In the genomic region with DNA sequence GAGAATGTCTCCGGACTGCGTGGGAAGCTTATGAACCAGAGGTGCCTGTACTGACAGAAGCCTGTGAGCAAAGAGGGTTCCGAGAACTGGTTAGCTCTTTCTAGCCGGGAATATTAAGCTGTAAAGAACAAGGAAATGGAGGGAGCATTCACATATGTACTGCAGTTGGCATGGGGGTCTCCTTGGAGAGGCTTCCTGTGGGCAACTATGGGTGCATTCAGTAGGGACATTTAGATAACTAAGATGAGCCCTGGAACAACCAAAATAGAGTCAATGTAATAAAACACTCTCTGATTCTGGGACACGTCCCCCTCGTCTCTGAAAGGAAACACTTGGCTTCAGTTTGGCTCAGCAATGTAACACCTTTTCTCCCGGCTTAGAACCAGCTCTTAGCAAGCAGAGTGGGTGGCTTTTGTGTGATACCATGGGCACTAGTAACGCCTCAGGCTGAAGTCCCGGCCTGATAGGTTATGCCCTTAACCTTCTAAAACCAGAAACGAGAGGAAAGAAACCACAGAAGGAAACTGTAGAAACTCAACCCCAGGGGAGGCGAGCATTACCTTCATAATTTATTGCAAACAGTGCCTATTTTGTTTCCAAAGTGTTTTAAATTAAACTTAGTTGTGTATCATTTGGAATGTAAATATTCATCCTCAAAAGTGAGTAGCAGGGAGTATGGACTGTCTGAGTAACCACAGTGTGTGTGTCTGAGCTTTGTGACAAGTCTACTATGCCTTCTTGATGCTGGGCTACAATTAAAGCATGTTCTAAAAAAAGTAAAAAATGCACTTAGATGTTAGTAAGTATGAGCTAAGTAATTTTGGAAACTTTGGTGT, we compare ENCODE assay signal across 10 cellular contexts. TPM values are rescaled to one million over a fixed set of nuclear protein-coding genes. Genes with fewer than 3 reads are reported as not detected.
DNase-seq lines count a peak whose midpoint lies in the region; ATAC-seq and TF ChIP-seq lines count a peak whose summit lies in the region.
"Had no signal": no experiment of that assay in that cellular context is flagged by ENCODE, and none has a peak within 500 bp of the region (broad histone marks: within the 10 kb centered on the region; RNA-seq: fewer than 3 reads in every experiment).

No MANE protein-coding gene starts in this region.

- H3K4me1 Mint-ChIP-seq in mesothelial cell of epicardium: peaks cover 14% of the 10 kb centered on the region

- peaks cover 4% of the 10 kb centered on the region for H3K9me3 Mint-ChIP-seq in mesothelial cell of epicardium

- H3K27me3 Mint-ChIP-seq in mesothelial cell of epicardium (ENCODE audit: low read depth): no peaks in the 10 kb centered on the region

- intact Hi-C loops in upper lobe of right lung (cut with DNase I) (no loop called here), Right ventricle myocardium inferior (cut with DNase I) (loop anchor here (1.0 to 5.0 kb wide), 2 partner anchors 49 to 128 kb away; a partner anchor contains a TSS)

- ATAC-seq in upper lobe of right lung: no peak
- no peak for ATAC-seq in Right ventricle myocardium inferior
- no peak for ATAC-seq in HG03139 (IDR thresholded peaks at IDR 0.05; ENCODE audit: unreplicated experiment)

- TF ChIP-seq CTCF in mesothelial cell of epicardium (IDR thresholded peaks at IDR 0.05; ENCODE audit: unreplicated experiment): no peak
- TF ChIP-seq CTCF in upper lobe of right lung (IDR thresholded peaks at IDR 0.05): no peak

- H3K4me1 ChIP-seq in upper lobe of right lung: peaks cover 27% of the 10 kb centered on the region

- no peaks in the 10 kb centered on the region for H3K27me3 ChIP-seq in upper lobe of right lung

- H3K27ac Mint-ChIP-seq in mesothelial cell of epicardium: peak overlapping the region; percentile 30

- no peak overlapping the region for H3K4me3 ChIP-seq in upper lobe of right lung

- DNase-seq in activated gamma-delta T cell treated with Interleukin-2 at 50 U/mL for 16 hours (peak; percentile 34), activated gamma-delta T cell (lab: John Stamatoyannopoulos, UW) (no peak), mesothelial cell of epicardium (ENCODE audit: low spot score in 2 of 2, unreplicated experiment in 2 of 2) (peak in 1 of 2 experiments; percentile 1), upper lobe of right lung (no peak), Right ventricle myocardium inferior (ENCODE audit: missing footprints) (no peak), NCI-H1105 (lab: John Stamatoyannopoulos, UW) (no peak)
- peak; percentile 33 for DNase-seq in activated T-cell treated with anti-CD3 and anti-CD28 coated beads, Interleukin-2, amount 50 U/mL, for 1 hour
- DNase-seq: dermis blood vessel endothelial cell had no signal

- H3K9me3 ChIP-seq in upper lobe of right lung: no peaks in the 10 kb centered on the region

- H3K36me3 ChIP-seq in upper lobe of right lung: no peaks in the 10 kb centered on the region

- no peak overlapping the region for H3K4me3 Mint-ChIP-seq in mesothelial cell of epicardium

- H3K36me3 Mint-ChIP-seq in mesothelial cell of epicardium: no peaks in the 10 kb centered on the region

- H3K27ac ChIP-seq in upper lobe of right lung: peak overlapping the region; percentile 74
- H3K27ac ChIP-seq: VCaP had no signal

RNA-seq across cellular contexts. Expression of a gene that starts 48.9 kb away (rescaled TPM):
- total RNA-seq in mesothelial cell of epicardium (39.3 to 44.9 TPM (median 42.2 TPM) in 3 replicates), upper lobe of right lung (50.7 TPM), Right ventricle myocardium inferior (9.9 TPM)

Comparison
In these comparisons a context has a peak if more than half of its experiments do, and no peak if none do; other contexts are left out.
1. DNase-seq: peak in activated gamma-delta T cell treated with Interleukin-2 at 50 U/mL for 16 hours (single experiment) and activated T-cell treated with anti-CD3 and anti-CD28 coated beads, Interleukin-2, amount 50 U/mL, for 1 hour (single experiment); none in activated gamma-delta T cell (single experiment), upper lobe of right lung (single experiment), Right ventricle myocardium inferior (single experiment) and NCI-H1105 (single experiment).